ENCODE assay signal across 1 cellular context in the genomic region with DNA sequence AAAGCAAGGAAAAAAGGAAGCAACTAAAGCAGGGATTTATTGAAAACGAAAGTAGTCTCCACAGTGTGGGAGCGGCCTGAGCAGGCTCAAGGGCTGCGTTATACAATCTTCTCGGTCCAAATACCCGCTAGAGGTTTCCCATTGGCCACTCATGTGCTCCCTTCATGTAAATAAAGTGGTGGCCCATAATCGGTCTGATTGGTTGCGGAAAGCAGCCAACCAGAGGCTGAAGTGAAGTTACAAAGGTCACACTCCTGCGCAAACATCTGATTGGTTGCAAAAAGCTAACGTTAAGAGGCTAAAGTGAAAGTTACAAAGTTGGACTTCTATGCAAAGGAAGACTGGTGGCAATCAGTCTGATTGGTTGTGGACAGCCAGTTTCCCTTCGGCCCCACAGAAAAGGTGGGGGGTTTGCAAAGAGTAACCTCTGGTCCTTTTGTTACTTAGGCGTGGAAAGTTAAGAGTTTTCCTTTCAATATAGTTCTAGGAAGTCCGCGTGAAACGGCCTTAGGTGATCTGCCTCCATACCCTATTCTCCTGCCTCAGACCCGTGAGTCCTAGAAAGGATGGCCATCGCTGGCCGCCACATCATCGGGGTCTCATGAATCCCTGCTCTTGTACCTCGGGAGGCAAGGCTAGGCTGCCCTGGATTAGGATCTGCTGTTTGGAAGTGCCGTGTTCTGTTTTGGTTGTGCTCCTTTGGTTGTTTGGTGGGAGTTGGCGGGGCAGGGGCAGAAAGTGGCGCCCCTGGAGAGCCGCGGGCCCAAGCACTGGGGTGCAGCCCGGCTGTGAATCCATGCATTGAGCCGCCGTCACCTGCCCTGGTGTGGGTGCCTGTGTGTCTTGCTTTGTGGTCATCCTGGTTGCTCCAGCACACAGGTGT.
TF ChIP-seq lines count a peak whose summit lies in the region.

No MANE protein-coding gene starts in this region.

TF ChIP-seq in SK-N-SH, 30 proteins besides CTCF, POLR2A, EP300 and RAD21 (continued from another document):
- TF ChIP-seq NFIC (IDR thresholded peaks at IDR 0.05; ENCODE audit: borderline replicate concordance) (no peak), TEAD4 (IDR thresholded peaks at IDR 0.05; ENCODE audit: borderline replicate concordance, insufficient read depth) (no peak), GATA2 (CRISPR knock-in tag; IDR thresholded peaks at IDR 0.05) (no peak), CHD2 (IDR thresholded peaks at IDR 0.05; ENCODE audit: low read length, partially characterized antibody) (no peak), RFX5 (IDR thresholded peaks at IDR 0.05; ENCODE audit: low read length) (no peak), TAF1 (IDR thresholded peaks at IDR 0.05; ENCODE audit: borderline replicate concordance, low read depth, low read length) (no peak)
- TF ChIP-seq, protein P1, sequence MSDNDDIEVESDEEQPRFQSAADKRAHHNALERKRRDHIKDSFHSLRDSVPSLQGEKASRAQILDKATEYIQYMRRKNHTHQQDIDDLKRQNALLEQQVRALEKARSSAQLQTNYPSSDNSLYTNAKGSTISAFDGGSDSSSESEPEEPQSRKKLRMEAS (IDR thresholded peaks at IDR 0.05; ENCODE audit: low read depth): no peak
- TF ChIP-seq, protein P2, sequence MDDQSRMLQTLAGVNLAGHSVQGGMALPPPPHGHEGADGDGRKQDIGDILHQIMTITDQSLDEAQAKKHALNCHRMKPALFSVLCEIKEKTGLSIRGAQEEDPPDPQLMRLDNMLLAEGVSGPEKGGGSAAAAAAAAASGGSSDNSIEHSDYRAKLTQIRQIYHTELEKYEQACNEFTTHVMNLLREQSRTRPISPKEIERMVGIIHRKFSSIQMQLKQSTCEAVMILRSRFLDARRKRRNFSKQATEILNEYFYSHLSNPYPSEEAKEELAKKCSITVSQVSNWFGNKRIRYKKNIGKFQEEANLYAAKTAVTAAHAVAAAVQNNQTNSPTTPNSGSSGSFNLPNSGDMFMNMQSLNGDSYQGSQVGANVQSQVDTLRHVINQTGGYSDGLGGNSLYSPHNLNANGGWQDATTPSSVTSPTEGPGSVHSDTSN (IDR thresholded peaks at IDR 0.05): no peak
